Comparison of ENCODE assay signal across 11 cellular contexts in genomic region chr17:37392024-37392590, GRCh38. TPM values are rescaled to one million over a fixed set of nuclear protein-coding genes. Genes with fewer than 3 reads are reported as not detected.
A peak's percentile ranks its signal among the peaks of the same experiment; 100 is the strongest.
DNase-seq lines count a peak whose midpoint lies in the region; ATAC-seq and TF ChIP-seq lines count a peak whose summit lies in the region.
"Had no signal": no experiment of that assay in that cellular context is flagged by ENCODE, and none has a peak within 500 bp of the region (broad histone marks: within the 10 kb centered on the region; RNA-seq: fewer than 3 reads in every experiment).

No MANE protein-coding gene starts in this region.

- peaks cover 21% of the 10 kb centered on the region for H3K4me1 Mint-ChIP-seq in activated T-cell treated with anti-CD3 and anti-CD28 coated beads, Interleukin-2, amount 50 U/mL, for 24 hours (ENCODE audit: low read depth)

- H3K4me3 ChIP-seq in OCI-LY7 (ENCODE audit: low read depth, low read length, poor library complexity, severe bottlenecking) (no peak overlapping the region), fibroblast of mammary gland (ENCODE audit: control insufficient read depth, low read depth, low read length) (no peak overlapping the region)
- H3K4me3 ChIP-seq: tibial nerve had no signal

- H3K27ac ChIP-seq in OCI-LY7 (ENCODE audit: low read depth, low read length, poor library complexity, severe bottlenecking) = no peak overlapping the region

- CTCF ChIA-PET in OCI-LY7 (lab: Charles Lee; ENCODE audit: unreplicated experiment) = no interaction called here

- H3K36me3 ChIP-seq in OCI-LY7 (ENCODE audit: insufficient read depth, low read length) = no peaks in the 10 kb centered on the region

- no peak overlapping the region for H3K4me3 Mint-ChIP-seq in activated T-cell treated with anti-CD3 and anti-CD28 coated beads, Interleukin-2, amount 50 U/mL, for 24 hours

- H3K9me3 Mint-ChIP-seq in activated T-cell treated with anti-CD3 and anti-CD28 coated beads, Interleukin-2, amount 50 U/mL, for 24 hours = no peaks in the 10 kb centered on the region

- H3K27ac Mint-ChIP-seq in activated T-cell treated with anti-CD3 and anti-CD28 coated beads, Interleukin-2, amount 50 U/mL, for 24 hours = peak overlapping the region; percentile 50

- H3K27me3 Mint-ChIP-seq in activated T-cell treated with anti-CD3 and anti-CD28 coated beads, Interleukin-2, amount 50 U/mL, for 24 hours = no peaks in the 10 kb centered on the region

- H3K4me2 ChIP-seq in OCI-LY7 (ENCODE audit: low read length) = peak overlapping the region; percentile 33

- DNase-seq in activated T-cell treated with anti-CD3 and anti-CD28 coated beads, Interleukin-2, amount 50 U/mL, for 24 hours = no peak
- no peak for DNase-seq in activated T-cell treated with anti-CD3 and anti-CD28 coated beads for 4 hours
- no peak for DNase-seq in OCI-LY7 (ENCODE audit: low spot score)
- peak; percentile 83 for DNase-seq in fibroblast of mammary gland (ENCODE audit: low read depth)
- peak; percentile 31 for DNase-seq in stromal cell of bone marrow (ENCODE audit: low read depth)
- no peak for DNase-seq in stimulated activated CD4-positive, alpha-beta T cell treated with anti-CD3 and anti-CD28 coated beads, Interleukin-4, amount 100 ng/mL, for 24 hours
- DNase-seq in NCI-H1105 (lab: John Stamatoyannopoulos, UW) = no peak
- DNase-seq: NCI-H1694 had no signal

- H3K36me3 Mint-ChIP-seq in activated T-cell treated with anti-CD3 and anti-CD28 coated beads, Interleukin-2, amount 50 U/mL, for 24 hours (ENCODE audit: low read depth) = peaks cover 8% of the 10 kb centered on the region

- TF ChIP-seq CTCF in OCI-LY7 (conservative IDR thresholded peaks at IDR 0.05; ENCODE audit: low read length) (no peak), fibroblast of mammary gland (conservative IDR thresholded peaks at IDR 0.05; ENCODE audit: control insufficient read depth, insufficient read depth, low read depth, low read length) (no peak)

- no TSS peak for BruUV-seq in OCI-LY7 (replicated peaks; lab: Mats Ljungman, UMichigan)

- no peaks in the 10 kb centered on the region for H3K4me1 ChIP-seq in OCI-LY7 (ENCODE audit: insufficient read depth, low read length, poor library complexity, severe bottlenecking)

- no peak for ATAC-seq in GM18520 (IDR thresholded peaks at IDR 0.05; ENCODE audit: unreplicated experiment)

- H3K79me2 ChIP-seq in OCI-LY7 (ENCODE audit: insufficient read depth, low read depth, low read length) = no peaks in the 10 kb centered on the region

- POLR2A ChIA-PET in OCI-LY7 (lab: Charles Lee) = interaction anchor here (0.6 to 1.2 kb wide), 2 partner anchors 15 to 263 kb away, joined by 3 to 5 read pairs; no protein-coding TSS in a partner anchor

- no peaks in the 10 kb centered on the region for H3K9me3 ChIP-seq in OCI-LY7 (ENCODE audit: low read length)
- H3K9me3 ChIP-seq: tibial nerve had no signal

- no peaks in the 10 kb centered on the region for H3K9me2 ChIP-seq in OCI-LY7 (ENCODE audit: insufficient read depth, low read length)

- H4K20me1 ChIP-seq in OCI-LY7 (ENCODE audit: insufficient read depth, low read length) = no peaks in the 10 kb centered on the region

- intact Hi-C loops in OCI-LY7 (cut with micrococcal nuclease; ENCODE audit: unreplicated experiment) = no loop called here

- peak overlapping the region; percentile 32; the same call in 1 of the 2 replicates for H2AFZ ChIP-seq in OCI-LY7 (ENCODE audit: low read length)

RNA-seq across cellular contexts. Expression of gene ACACA, which starts 14.5 kb away (rescaled TPM):
- 32.1 and 45.4 TPM in 2 replicates for total RNA-seq in OCI-LY7 (2014; rRNA removed; shearing (Covaris generic))
- total RNA-seq in OCI-LY7 (2022) = 80.5 and 98.3 TPM in 2 replicates

RNA-seq across cellular contexts. Expression of gene TADA2A, which starts 14.6 kb away (rescaled TPM):
- total RNA-seq in OCI-LY7 (2014; rRNA removed; shearing (Covaris generic)) = 35.8 and 53.5 TPM in 2 replicates
- total RNA-seq in OCI-LY7 (2022) = 44.5 and 46.3 TPM in 2 replicates

RNA-seq across cellular contexts. Expression of gene C17orf78, which starts 16.3 kb away (rescaled TPM):
- not detected in 2 replicates for total RNA-seq in OCI-LY7 (2014; rRNA removed; shearing (Covaris generic))
- not detected in 2 replicates for total RNA-seq in OCI-LY7 (2022)
- total RNA-seq: pulmonary artery endothelial cell, tibial nerve had no signal

Comparison
In these comparisons a context has a peak if more than half of its experiments do, and no peak if none do; other contexts are left out.
1. DNase-seq: peak in fibroblast of mammary gland (single experiment) and stromal cell of bone marrow (single experiment); none in activated T-cell treated with anti-CD3 and anti-CD28 coated beads, Interleukin-2, amount 50 U/mL, for 24 hours (single experiment), activated T-cell treated with anti-CD3 and anti-CD28 coated beads for 4 hours (single experiment), OCI-LY7 (single experiment), stimulated activated CD4-positive, alpha-beta T cell treated with anti-CD3 and anti-CD28 coated beads, Interleukin-4, amount 100 ng/mL, for 24 hours (single experiment) and NCI-H1105 (single experiment).